Comparison of ENCODE assay signal across 4 cellular contexts in genomic region chr2:228725031-228725430, GRCh38.
"Had no signal": no experiment of that assay in that cellular context is flagged by ENCODE, and none has a peak within 500 bp of the region (broad histone marks: within the 10 kb centered on the region; RNA-seq: fewer than 3 reads in every experiment).

No MANE protein-coding gene starts in this region.

- H3K27ac ChIP-seq: HL-60 had no signal

- H3K4me3 ChIP-seq: K562 had no signal

- DNase-seq: IMR-90, KBM-7 had no signal
